Comparison of ENCODE assay signal across 8 cellular contexts in genomic region chr7:76292206-76292573, GRCh38. TPM values are rescaled to one million over a fixed set of nuclear protein-coding genes. Genes with fewer than 3 reads are reported as not detected.
A peak's percentile ranks its signal among the peaks of the same experiment; 100 is the strongest.
DNase-seq lines count a peak whose midpoint lies in the region; ATAC-seq and TF ChIP-seq lines count a peak whose summit lies in the region.

No MANE protein-coding gene starts in this region.

- TF ChIP-seq CTCF in Peyer's patch (IDR thresholded peaks at IDR 0.05) (no peak), fibroblast of mammary gland (conservative IDR thresholded peaks at IDR 0.05; ENCODE audit: control insufficient read depth, insufficient read depth, low read depth, low read length) (no peak)

- ATAC-seq in GM21515 (IDR thresholded peaks at IDR 0.05; ENCODE audit: unreplicated experiment) = peak; percentile 10

- no peak for TF ChIP-seq POLR2A in Peyer's patch (IDR thresholded peaks at IDR 0.05)

- H3K36me3 ChIP-seq in Peyer's patch = no peaks in the 10 kb centered on the region

- H3K4me1 ChIP-seq in Peyer's patch = peaks cover 0 to 60% (median 12%) of the 10 kb centered on the region in 4 donors

- H3K9me3 ChIP-seq in Peyer's patch = no peaks in the 10 kb centered on the region

- peak overlapping the region; percentile 62 to 84 (median 78) for H3K27ac ChIP-seq in Peyer's patch
- H3K27ac ChIP-seq in skin epidermis = peak overlapping the region; percentile 49 to 96 (median 89)

- H3K27me3 ChIP-seq in Peyer's patch = no peaks in the 10 kb centered on the region

- H3K4me3 ChIP-seq in Peyer's patch (peak overlapping the region in 3 of 4 donors; percentile 2 to 39 (median 39)), fibroblast of mammary gland (ENCODE audit: control insufficient read depth, low read depth, low read length) (peak overlapping the region; percentile 22), skin epidermis (peak overlapping the region in 6 of 7 experiments; percentile 1 to 34 (median 10))

- no peak for DNase-seq in Peyer's patch
- DNase-seq in fibroblast of mammary gland (ENCODE audit: low read depth) = peak; percentile 43
- DNase-seq in putamen (ENCODE audit: low spot score) = no peak
- no peak for DNase-seq in hepatic stellate cell (ENCODE audit: low spot score)
- no peak for DNase-seq in NCI-H146 (lab: John Stamatoyannopoulos, UW)
- DNase-seq in KG1 (lab: John Stamatoyannopoulos, UW) = no peak

RNA-seq across cellular contexts. Expression of gene HSPB1, which starts 10.3 kb away (rescaled TPM):
- 100 to 1,000 TPM in 1 of 4 donors, 10 to 100 TPM in 3; 59.0 to 139 (median 88.3) TPM for total RNA-seq in Peyer's patch
